ENCODE assay signal across 17 cellular contexts in the genomic region with DNA sequence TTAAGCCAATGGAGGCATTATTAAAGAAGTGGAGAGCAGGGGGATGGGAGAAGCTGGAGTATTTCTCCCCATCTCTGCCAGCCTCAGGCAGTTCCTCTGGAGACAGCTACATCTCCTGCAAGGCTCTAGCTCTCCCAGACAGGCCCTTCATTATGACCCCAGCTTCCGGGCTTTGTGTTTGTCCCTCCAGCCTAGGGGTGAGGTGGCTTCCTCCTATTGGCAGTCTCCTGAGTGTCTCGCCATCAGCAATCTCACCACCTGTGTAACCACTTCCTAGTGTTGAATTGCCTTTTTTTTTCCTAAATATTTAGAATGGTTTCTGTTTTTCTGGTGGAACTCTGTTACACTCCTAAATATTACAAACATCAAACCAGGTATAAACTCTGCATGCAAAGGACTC.
DNase-seq lines count a peak whose midpoint lies in the region; FAIRE-seq and TF ChIP-seq lines count a peak whose summit lies in the region.
"Had no signal": no experiment of that assay in that cellular context is flagged by ENCODE, and none has a peak within 500 bp of the region (broad histone marks: within the 10 kb centered on the region; RNA-seq: fewer than 3 reads in every experiment).

No MANE protein-coding gene starts in this region.

- no TSS peak for BruUV-seq in endothelial cell of umbilical vein (replicated peaks; lab: Mats Ljungman, UMichigan)

- no peak for TF ChIP-seq POLR2A in endothelial cell of umbilical vein (IDR thresholded peaks at IDR 0.05; ENCODE audit: low read depth, low read length)

- H4K91ac ChIP-seq in neuronal stem cell (ENCODE audit: low read depth, low read length, poor library complexity), result no peak overlapping the region

- H3K4me1 ChIP-seq in endothelial cell of umbilical vein (ENCODE audit: control insufficient read depth, extremely low read depth, insufficient read depth, low read length), result peaks cover 21% of the 10 kb centered on the region
- peaks cover 0 to 3% of the 10 kb centered on the region in 2 donors for H3K4me1 ChIP-seq in neuronal stem cell (ENCODE audit: control insufficient read depth in 2 of 2, insufficient read depth in 1 of 2, low read depth in 1 of 2, low read length in 2 of 2)
- H3K4me1 ChIP-seq: BLaER1, Caco-2 had no signal

- no peak for TF ChIP-seq CTCF in endothelial cell of umbilical vein (IDR thresholded peaks at IDR 0.05; ENCODE audit: extremely low read depth in 1 of 2, insufficient read depth in 1 of 2, low read depth in 1 of 2, low read length in 2 of 2)

- peak; percentile 93 for FAIRE-seq in endothelial cell of umbilical vein (lab: Jason Lieb, UNC)
- FAIRE-seq: G401.6, GM19239 had no signal

- H3K4me2 ChIP-seq in endothelial cell of umbilical vein (ENCODE audit: insufficient read depth, low read length), result peak overlapping the region; percentile 43
- H3K4me2 ChIP-seq in neuronal stem cell (ENCODE audit: insufficient read depth, low read length, poor library complexity, severe bottlenecking), result no peak overlapping the region
- H3K4me2 ChIP-seq: BLaER1, GM23338 had no signal

- no peak overlapping the region for H3K14ac ChIP-seq in neuronal stem cell (ENCODE audit: low read length)

- H2BK15ac ChIP-seq in neuronal stem cell (ENCODE audit: low read length), result no peak overlapping the region

- H3K27ac ChIP-seq in endothelial cell of umbilical vein (ENCODE audit: insufficient read depth, low read depth, low read length) (peak overlapping the region; percentile 82), neuronal stem cell (replicated peaks; ENCODE audit: low read length) (no peak overlapping the region)
- H3K27ac ChIP-seq: BLaER1, C4-2B had no signal

- dilution Hi-C loops in endothelial cell of umbilical vein (cut with MboI; ENCODE audit: extremely low pct_ligation_motif_present, low sequenced_read_pairs), result no loop called here

- H2AFZ ChIP-seq in endothelial cell of umbilical vein (ENCODE audit: low read depth, low read length) (no peak overlapping the region), neuronal stem cell (ENCODE audit: low read length) (no peak overlapping the region)
- H2AFZ ChIP-seq: GM23338 had no signal

- no peak overlapping the region for H2BK12ac ChIP-seq in neuronal stem cell (ENCODE audit: low read length)

- POLR2A ChIA-PET in endothelial cell of umbilical vein (lab: Charles Lee), result no interaction called here

- H3K9ac ChIP-seq in endothelial cell of umbilical vein (replicated peaks; ENCODE audit: extremely low read depth, insufficient read depth, low read length), result no peak overlapping the region
- no peak overlapping the region for H3K9ac ChIP-seq in neuronal stem cell (ENCODE audit: low read depth, low read length, poor library complexity)
- H3K9ac ChIP-seq: BLaER1 had no signal

- H3K4me3 ChIP-seq in Jurkat, Clone E6-1 (ENCODE audit: low read length), result no peak overlapping the region
- H3K4me3 ChIP-seq in endothelial cell of umbilical vein (replicated peaks in 1 of 3; ENCODE audit: insufficient read depth in 1 of 3, low read depth in 1 of 3, low read length in 3 of 3), result no peak overlapping the region
- no peak overlapping the region for H3K4me3 ChIP-seq in neuronal stem cell (ENCODE audit: low read length in 2 of 2)
- H3K4me3 ChIP-seq: BLaER1, GM23338 had no signal

- H2BK5ac ChIP-seq in neuronal stem cell (ENCODE audit: low read length), result no peak overlapping the region

- no peaks in the 10 kb centered on the region for H3K79me1 ChIP-seq in neuronal stem cell (ENCODE audit: low read depth, low read length)

- H3K36me3 ChIP-seq in endothelial cell of umbilical vein (ENCODE audit: control insufficient read depth in 2 of 2, extremely low read depth in 1 of 2, insufficient read depth in 2 of 2, low read length in 2 of 2) (no peaks in the 10 kb centered on the region), neuronal stem cell (replicated peaks in 1 of 2; ENCODE audit: control insufficient read depth in 2 of 2, insufficient read depth in 2 of 2, low read length in 2 of 2) (no peaks in the 10 kb centered on the region)
- H3K36me3 ChIP-seq: BLaER1 had no signal

- CTCF ChIA-PET in endothelial cell of umbilical vein (lab: Charles Lee), result interaction anchor here (1.2 to 2.5 kb wide), 4 partner anchors 9 to 181 kb away, joined by 3 to 27 read pairs (median 10); no protein-coding TSS in a partner anchor

- H3K18ac ChIP-seq in neuronal stem cell (ENCODE audit: low read length), result peak overlapping the region; percentile 24

- H3K27me3 ChIP-seq in endothelial cell of umbilical vein (ENCODE audit: control insufficient read depth in 2 of 2, insufficient read depth in 2 of 2, low read length in 2 of 2) (no peaks in the 10 kb centered on the region), neuronal stem cell (ENCODE audit: control insufficient read depth in 3 of 3, insufficient read depth in 3 of 3, low read depth in 1 of 3, low read length in 3 of 3) (peaks cover 0 to 7% (median 0%) of the 10 kb centered on the region in 3 experiments)
- H3K27me3 ChIP-seq: BLaER1 had no signal

- intact Hi-C loops in endothelial cell of umbilical vein (cut with micrococcal nuclease), result loop anchor here (1.0 to 10.0 kb wide), 5 partner anchors 12 to 372 kb away; a partner anchor contains a TSS

- no peaks in the 10 kb centered on the region for H4K20me1 ChIP-seq in endothelial cell of umbilical vein (replicated peaks; ENCODE audit: control insufficient read depth, extremely low read depth, insufficient read depth, low read length)
- H4K20me1 ChIP-seq: BLaER1 had no signal

- no peak overlapping the region for H2AK5ac ChIP-seq in neuronal stem cell (ENCODE audit: low read depth, low read length)

- no peak overlapping the region for H2BK120ac ChIP-seq in neuronal stem cell (ENCODE audit: low read depth, low read length)

- H3K79me2 ChIP-seq in endothelial cell of umbilical vein (ENCODE audit: control insufficient read depth, insufficient read depth, low read length), result no peaks in the 10 kb centered on the region

- no peaks in the 10 kb centered on the region for H3K9me1 ChIP-seq in endothelial cell of umbilical vein (replicated peaks; ENCODE audit: control insufficient read depth, extremely low read depth, insufficient read depth, low read length)

- peaks cover 2% of the 10 kb centered on the region for H3K9me3 ChIP-seq in endothelial cell of umbilical vein (replicated peaks; ENCODE audit: control insufficient read depth, insufficient read depth, low read length)
- peaks cover 2 to 4% of the 10 kb centered on the region in 2 donors for H3K9me3 ChIP-seq in neuronal stem cell (replicated peaks in 1 of 2; ENCODE audit: control insufficient read depth in 2 of 2, insufficient read depth in 1 of 2, low read depth in 1 of 2, low read length in 2 of 2)

- WGBS in neuronal stem cell (ENCODE audit: extremely low coverage in 2 of 2, insufficient read length in 2 of 2, insufficient replicate concordance in 1 of 2), 2 donors, result no CpG with 5 or more reads among the region's 2 CpGs

- H3K4ac ChIP-seq in neuronal stem cell (ENCODE audit: low read length), result no peak overlapping the region

- no peak overlapping the region for H3K23ac ChIP-seq in neuronal stem cell (ENCODE audit: low read depth, low read length, poor library complexity)

- DNase-seq in HT1080 (ENCODE audit: low read depth) (peak; percentile 19), endothelial cell of umbilical vein (ENCODE audit: low read depth, low spot score) (peak; percentile 86), neuronal stem cell (ENCODE audit: low spot score) (no peak), activated T-cell treated with anti-CD3 and anti-CD28 coated beads for 4 hours (no peak)
- peak; percentile 28 for DNase-seq in Jurkat, Clone E6-1 (ENCODE audit: low read depth, low spot score)
- DNase-seq in activated CD8-positive, alpha-beta memory T cell treated with anti-CD3 and anti-CD28 coated beads, Interleukin-2, amount 50 U/mL, for 4 hours, result no peak
- DNase-seq: Caco-2; CD4-positive, CD25-positive, alpha-beta regulatory T cell; CD8-positive, alpha-beta T cell; DMS153; DND-41; H9 had no signal

- H4K8ac ChIP-seq in neuronal stem cell (ENCODE audit: low read depth, low read length), result peak overlapping the region; percentile 78

TF ChIP-seq in endothelial cell of umbilical vein, 7 proteins besides CTCF, POLR2A, EP300 and RAD21:
- TF ChIP-seq FOS (IDR thresholded peaks at IDR 0.05; ENCODE audit: borderline replicate concordance, insufficient read depth, low read length) (peak; percentile 60), POLR2AphosphoS5 (IDR thresholded peaks at IDR 0.05; ENCODE audit: insufficient read depth, low read depth, low read length) (peak; percentile 71), JUN (IDR thresholded peaks at IDR 0.05; ENCODE audit: borderline replicate concordance, insufficient read depth, insufficient read length, low read depth) (peak; percentile 72), GATA2 (IDR thresholded peaks at IDR 0.05; ENCODE audit: insufficient read depth, insufficient read length, low read depth, low read length) (peak; percentile 66), EZH2 (IDR thresholded peaks at IDR 0.05; ENCODE audit: borderline replicate concordance, low read depth, low read length, severe bottlenecking) (no peak), MYC (IDR thresholded peaks at IDR 0.05; ENCODE audit: low read depth, low read length) (no peak)
- TF ChIP-seq, protein P1, sequence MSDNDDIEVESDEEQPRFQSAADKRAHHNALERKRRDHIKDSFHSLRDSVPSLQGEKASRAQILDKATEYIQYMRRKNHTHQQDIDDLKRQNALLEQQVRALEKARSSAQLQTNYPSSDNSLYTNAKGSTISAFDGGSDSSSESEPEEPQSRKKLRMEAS (IDR thresholded peaks at IDR 0.05; ENCODE audit: insufficient read depth, insufficient read length), result no peak

Comparison
In these comparisons a context has a peak if more than half of its experiments do, and no peak if none do; other contexts are left out.
1. DNase-seq: peak in HT1080 (single experiment), Jurkat, Clone E6-1 (single experiment) and endothelial cell of umbilical vein (single experiment); none in neuronal stem cell (single experiment), activated CD8-positive, alpha-beta memory T cell treated with anti-CD3 and anti-CD28 coated beads, Interleukin-2, amount 50 U/mL, for 4 hours (single experiment) and activated T-cell treated with anti-CD3 and anti-CD28 coated beads for 4 hours (single experiment).